13 cellular contexts compared by ENCODE assay signal in genomic region chr12:22416831-22417230, GRCh38.
"Had no signal": no experiment of that assay in that cellular context is flagged by ENCODE, and none has a peak within 500 bp of the region (broad histone marks: within the 10 kb centered on the region; RNA-seq: fewer than 3 reads in every experiment).

No MANE protein-coding gene starts in this region.

- H3K27me3 ChIP-seq: brain microvascular endothelial cell, tibial artery, vagina had no signal

- H3K4me1 ChIP-seq: lower lobe of right lung, parathyroid adenoma had no signal

- H3K27me3 Mint-ChIP-seq: activated naive CD4-positive, alpha-beta T cell treated with anti-CD3 and anti-CD28 coated beads, Interleukin-2, amount 10 ng/mL, durations not matched to agents 7 days and 5 days had no signal

- H3K4me3 Mint-ChIP-seq: activated naive CD4-positive, alpha-beta T cell treated with anti-CD3 and anti-CD28 coated beads, Interleukin-2, amount 10 ng/mL, durations not matched to agents 7 days and 5 days; naive B cell had no signal

- H3K27ac ChIP-seq: brain microvascular endothelial cell, lower lobe of right lung, parathyroid adenoma, tibial artery, vagina had no signal

- ATAC-seq: activated CD4-positive, CD25-positive, alpha-beta regulatory T cell treated with anti-CD3 and anti-CD28 coated beads, Interleukin-2, amount 50 U/mL, for 24 hours; lower lobe of right lung had no signal

- H3K4me1 Mint-ChIP-seq: activated naive CD4-positive, alpha-beta T cell treated with anti-CD3 and anti-CD28 coated beads, Interleukin-2, amount 10 ng/mL, durations not matched to agents 7 days and 5 days; naive B cell had no signal

- H3K4me3 ChIP-seq: lower lobe of right lung, tibial artery, vagina had no signal

- H3K36me3 ChIP-seq: brain microvascular endothelial cell, lower lobe of right lung, tibial artery, vagina had no signal

- H3K36me3 Mint-ChIP-seq: activated naive CD4-positive, alpha-beta T cell treated with anti-CD3 and anti-CD28 coated beads, Interleukin-2, amount 10 ng/mL, durations not matched to agents 7 days and 5 days; naive B cell had no signal

- H3K9me3 ChIP-seq: lower lobe of right lung, tibial artery, vagina had no signal

- H3K9me3 Mint-ChIP-seq: activated naive CD4-positive, alpha-beta T cell treated with anti-CD3 and anti-CD28 coated beads, Interleukin-2, amount 10 ng/mL, durations not matched to agents 7 days and 5 days; activated T-helper 2 cell treated with anti-CD3 and anti-CD28 coated beads, Interferon-gamma antibody, Interleukin-2, Interleukin-4, amounts not matched to agents 10 μg/mL and 5 μg/mL and 100 μg/mL, durations not matched to agents 14 hours and 24 hours and 36 hours had no signal

- H3K27ac Mint-ChIP-seq: activated naive CD4-positive, alpha-beta T cell treated with anti-CD3 and anti-CD28 coated beads, Interleukin-2, amount 10 ng/mL, durations not matched to agents 7 days and 5 days; activated T-helper 2 cell treated with anti-CD3 and anti-CD28 coated beads, Interferon-gamma antibody, Interleukin-2, Interleukin-4, amounts not matched to agents 10 μg/mL and 5 μg/mL and 100 μg/mL, durations not matched to agents 14 hours and 24 hours and 36 hours; naive B cell had no signal

- DNase-seq: activated CD4-positive, alpha-beta T cell treated with anti-CD3 and anti-CD28 coated beads, Interleukin-2, amount 50 U/mL, for 48 hours; activated naive CD4-positive, alpha-beta T cell treated with anti-CD3 and anti-CD28 coated beads, Interleukin-2, amount 10 ng/mL, durations not matched to agents 7 days and 5 days; amniotic stem cell; brain microvascular endothelial cell; hypothalamus; lower lobe of right lung; midbrain; naive B cell; tibial artery had no signal
